Comparison of ENCODE assay signal across 21 cellular contexts in genomic region chr4:78190078-78190477, GRCh38.
A peak's percentile ranks its signal among the peaks of the same experiment; 100 is the strongest.
DNase-seq lines count a peak whose midpoint lies in the region; ATAC-seq, FAIRE-seq and TF ChIP-seq lines count a peak whose summit lies in the region.
"Had no signal": no experiment of that assay in that cellular context is flagged by ENCODE, and none has a peak within 500 bp of the region (broad histone marks: within the 10 kb centered on the region; RNA-seq: fewer than 3 reads in every experiment).

No MANE protein-coding gene starts in this region.

- TF ChIP-seq CTCF in HEK293 (tag by site-specific recombination; IDR thresholded peaks at IDR 0.05) (no peak), H1 (IDR thresholded peaks at IDR 0.05; ENCODE audit: control extremely low read depth in 1 of 3, insufficient read depth in 1 of 3, low read depth in 1 of 3, low read length in 3 of 3) (no peak)

- H3K18ac ChIP-seq in H1 (ENCODE audit: extremely low read depth, low read length), result no peak overlapping the region
- no peak overlapping the region for H3K18ac ChIP-seq in neuronal stem cell (ENCODE audit: low read length)

- TF ChIP-seq EP300 in H1 (IDR thresholded peaks at IDR 0.05; ENCODE audit: borderline replicate concordance in 1 of 2, low read depth in 2 of 2, low read length in 2 of 2), result no peak

- no peak overlapping the region for H2BK20ac ChIP-seq in H1 (ENCODE audit: low read length)

- no peak overlapping the region for H3K4me3 Mint-ChIP-seq in activated naive CD8-positive, alpha-beta T cell treated with anti-CD3 and anti-CD28 coated beads, Interleukin-2, amount 50 U/mL, for 24 hours
- H3K4me3 Mint-ChIP-seq: B cell; CD8-positive, alpha-beta T cell had no signal

- H2BK120ac ChIP-seq in H1 (replicated peaks; ENCODE audit: low read depth, low read length) (no peak overlapping the region), neuronal stem cell (ENCODE audit: low read depth, low read length) (no peak overlapping the region)

- no peak overlapping the region for H4K5ac ChIP-seq in H1 (ENCODE audit: insufficient read length, low read depth, low read length)

- no peak overlapping the region for H2BK15ac ChIP-seq in H1 (ENCODE audit: low read length)
- H2BK15ac ChIP-seq in neuronal stem cell (ENCODE audit: low read length), result no peak overlapping the region

- H4K91ac ChIP-seq in H1 (replicated peaks; ENCODE audit: insufficient read length, low read length) (no peak overlapping the region), neuronal stem cell (ENCODE audit: low read depth, low read length, poor library complexity) (no peak overlapping the region)

- no peak for DNase-seq in H1 (ENCODE audit: low read depth in 1 of 2, low spot score in 2 of 2)
- DNase-seq in left kidney (ENCODE audit: low read depth, low spot score), result peak; percentile 83
- no peak for DNase-seq in neuronal stem cell (ENCODE audit: low spot score)
- no peak for DNase-seq in H54 (ENCODE audit: insufficient read length, low spot score)
- no peak for DNase-seq in activated CD4-positive, alpha-beta T cell treated with anti-CD3 and anti-CD28 coated beads, Interleukin-2, amount 50 U/mL, for 4 hours
- DNase-seq in activated naive CD8-positive, alpha-beta T cell treated with anti-CD3 and anti-CD28 coated beads, Interleukin-2, amount 50 U/mL, for 24 hours, result no peak
- DNase-seq: Calu3; CD8-positive, alpha-beta T cell; DMS53; DND-41; EL; IMR-90; Karpas-422; KBM-7 had no signal

- no peak overlapping the region for H3K9ac ChIP-seq in H1 (replicated peaks in 1 of 4; ENCODE audit: extremely low read depth in 1 of 4, low read depth in 3 of 4, low read length in 3 of 4)
- H3K9ac ChIP-seq in neuronal stem cell (ENCODE audit: low read depth, low read length, poor library complexity), result no peak overlapping the region
- H3K9ac ChIP-seq: BLaER1 treated with 17β-estradiol and CSF1 and Interleukin-3, amounts not matched to agents 10 nM and 100 nM had no signal

- no peak overlapping the region for H4K8ac ChIP-seq in H1 (ENCODE audit: extremely low read depth, insufficient read depth, low read length)
- no peak overlapping the region for H4K8ac ChIP-seq in neuronal stem cell (ENCODE audit: low read depth, low read length)

- peaks cover 0 to 1% of the 10 kb centered on the region in 2 experiments for H4K20me1 ChIP-seq in H1 (replicated peaks in 1 of 2; ENCODE audit: control insufficient read depth in 1 of 2, insufficient read depth in 2 of 2, low read length in 2 of 2)
- H4K20me1 ChIP-seq: BLaER1 treated with 17β-estradiol and CSF1 and Interleukin-3, amounts not matched to agents 10 nM and 100 nM had no signal

- TF ChIP-seq POLR2A in H1 (IDR thresholded peaks at IDR 0.05; ENCODE audit: control extremely low read depth in 1 of 2, low read depth in 2 of 2, low read length in 2 of 2) (no peak), H54 (IDR thresholded peaks at IDR 0.05; ENCODE audit: low read depth, low read length) (no peak)

- no peak for TF ChIP-seq RAD21 in H1 (IDR thresholded peaks at IDR 0.05 in 1 of 2, conservative IDR thresholded peaks at IDR 0.05 in 1 of 2; ENCODE audit: low read depth in 2 of 2, low read length in 2 of 2)

- H3K14ac ChIP-seq in H1 (ENCODE audit: insufficient read length) (no peak overlapping the region), neuronal stem cell (ENCODE audit: low read length) (no peak overlapping the region)

- 79% methylated on average over 1 of the region's 1 CpG; no CpG with 5 or more reads in 1 of the 2 experiments for WGBS in H1 (ENCODE audit: extremely low coverage in 1 of 2, insufficient coverage in 1 of 2, insufficient read length in 1 of 2, insufficient replicate concordance in 2 of 2, low coverage in 1 of 2, low lambda C conversion rate in 2 of 2, missing lambda C conversion rate in 1 of 2), 2 experiments
- no CpG with 5 or more reads among the region's 1 CpG for WGBS in neuronal stem cell (ENCODE audit: extremely low coverage in 2 of 2, insufficient read length in 2 of 2, insufficient replicate concordance in 1 of 2), 2 donors

- no peak for ATAC-seq in HG03432 (IDR thresholded peaks at IDR 0.05; ENCODE audit: unreplicated experiment)
- ATAC-seq in activated naive CD8-positive, alpha-beta T cell treated with anti-CD3 and anti-CD28 coated beads, Interleukin-2, amount 50 U/mL, for 24 hours, result no peak
- ATAC-seq: CD8-positive, alpha-beta T cell had no signal

- no peaks in the 10 kb centered on the region for H3K27me3 Mint-ChIP-seq in activated naive CD8-positive, alpha-beta T cell treated with anti-CD3 and anti-CD28 coated beads, Interleukin-2, amount 50 U/mL, for 24 hours
- H3K27me3 Mint-ChIP-seq: B cell had no signal

- H3K9me3 ChIP-seq in HEK293 (ENCODE audit: control insufficient read depth, insufficient read depth, low read depth, low read length), result no peaks in the 10 kb centered on the region
- H3K9me3 ChIP-seq in H1 (ENCODE audit: insufficient read depth in 2 of 2, low read depth in 1 of 2, low read length in 1 of 2), result peaks cover 0 to 4% of the 10 kb centered on the region in 2 experiments; a peak in 2 of 4 replicates
- H3K9me3 ChIP-seq in neuronal stem cell (replicated peaks in 1 of 2; ENCODE audit: control insufficient read depth in 2 of 2, insufficient read depth in 1 of 2, low read depth in 1 of 2, low read length in 2 of 2), result no peaks in the 10 kb centered on the region

- H3K79me1 ChIP-seq in H1 (ENCODE audit: low read depth, low read length) (no peaks in the 10 kb centered on the region; the same call in 1 of the 2 replicates), neuronal stem cell (ENCODE audit: low read depth, low read length) (no peaks in the 10 kb centered on the region)

- H3K56ac ChIP-seq in H1 (replicated peaks; ENCODE audit: insufficient read length, low read depth, low read length), result no peak overlapping the region

- POLR2A ChIA-PET in HEK293 (lab: Yijun Ruan, JAX) (no interaction called here), H1 (lab: Charles Lee; ENCODE audit: partially characterized antibody) (no interaction called here)

- H2BK12ac ChIP-seq in H1 (ENCODE audit: low read depth, low read length) (no peak overlapping the region), neuronal stem cell (ENCODE audit: low read length) (no peak overlapping the region)

- no peak overlapping the region for H3K27ac ChIP-seq in HEK293 (ENCODE audit: extremely low read depth, low read depth, low read length)
- no peak overlapping the region for H3K27ac ChIP-seq in H1 (ENCODE audit: low read depth, low read length)
- no peak overlapping the region for H3K27ac ChIP-seq in neuronal stem cell (replicated peaks; ENCODE audit: low read length)
- H3K27ac ChIP-seq: BLaER1 treated with 17β-estradiol and CSF1 and Interleukin-3, amounts not matched to agents 10 nM and 100 nM had no signal

- H2AFZ ChIP-seq in H1 (ENCODE audit: low read length) (no peak overlapping the region), neuronal stem cell (ENCODE audit: low read length) (peak overlapping the region; percentile 5)

- H3K36me3 ChIP-seq in HEK293 (ENCODE audit: control insufficient read depth in 2 of 2, insufficient read depth in 1 of 2, low read length in 2 of 2), result no peaks in the 10 kb centered on the region
- H3K36me3 ChIP-seq in H1 (ENCODE audit: control insufficient read depth in 2 of 4, insufficient read depth in 4 of 4, low read length in 3 of 4), result peaks cover 0 to 4% (median 1%) of the 10 kb centered on the region in 4 experiments; a peak in 2 of 8 replicates
- H3K36me3 ChIP-seq in neuronal stem cell (replicated peaks in 1 of 2; ENCODE audit: control insufficient read depth in 2 of 2, insufficient read depth in 2 of 2, low read length in 2 of 2), result no peaks in the 10 kb centered on the region
- H3K36me3 ChIP-seq: BLaER1 treated with 17β-estradiol and CSF1 and Interleukin-3, amounts not matched to agents 10 nM and 100 nM had no signal

- H3K4me1 Mint-ChIP-seq in activated naive CD8-positive, alpha-beta T cell treated with anti-CD3 and anti-CD28 coated beads, Interleukin-2, amount 50 U/mL, for 24 hours, result no peaks in the 10 kb centered on the region
- H3K4me1 Mint-ChIP-seq: B cell had no signal

- no peaks in the 10 kb centered on the region for H3K36me3 Mint-ChIP-seq in activated naive CD8-positive, alpha-beta T cell treated with anti-CD3 and anti-CD28 coated beads, Interleukin-2, amount 50 U/mL, for 24 hours (ENCODE audit: low read depth)
- H3K36me3 Mint-ChIP-seq: CD8-positive, alpha-beta T cell had no signal

- H3K4me2 ChIP-seq in H1 (ENCODE audit: insufficient read depth in 1 of 2, low read depth in 2 of 2, low read length in 2 of 2) (no peak overlapping the region), neuronal stem cell (ENCODE audit: insufficient read depth, low read length, poor library complexity, severe bottlenecking) (no peak overlapping the region)
- H3K4me2 ChIP-seq: BLaER1 treated with 17β-estradiol and CSF1 and Interleukin-3, amounts not matched to agents 10 nM and 100 nM had no signal

- H3K9me3 Mint-ChIP-seq in activated naive CD8-positive, alpha-beta T cell treated with anti-CD3 and anti-CD28 coated beads, Interleukin-2, amount 50 U/mL, for 24 hours, result no peaks in the 10 kb centered on the region

- FAIRE-seq in H1 (lab: Jason Lieb, UNC) (peak; percentile 48), H54 (lab: Jason Lieb, UNC) (no peak)
- FAIRE-seq: GM12891, GM18507, HTR-8/SVneo had no signal

- H3K27me3 ChIP-seq in H1 (replicated peaks in 1 of 4; ENCODE audit: control insufficient read depth in 3 of 4, extremely low read depth in 1 of 4, insufficient read depth in 3 of 4, low read length in 3 of 4) (no peaks in the 10 kb centered on the region), neuronal stem cell (ENCODE audit: control insufficient read depth in 3 of 3, insufficient read depth in 3 of 3, low read depth in 1 of 3, low read length in 3 of 3) (no peaks in the 10 kb centered on the region)
- H3K27me3 ChIP-seq: BLaER1 treated with 17β-estradiol and CSF1 and Interleukin-3, amounts not matched to agents 10 nM and 100 nM had no signal

- CTCF ChIA-PET in HEK293 (lab: Yijun Ruan, JAX), result no interaction called here
- CTCF ChIA-PET in H1 (lab: Charles Lee; ENCODE audit: partially characterized antibody), result interaction anchor here (0.6 kb wide), 1 partner anchor 446 kb away, joined by 4 read pairs; no protein-coding TSS in a partner anchor

- H3K4me1 ChIP-seq in HEK293 (ENCODE audit: control insufficient read depth, insufficient read depth, low read length) (no peaks in the 10 kb centered on the region), H1 (replicated peaks in 1 of 4; ENCODE audit: control insufficient read depth in 3 of 4, insufficient read depth in 4 of 4, low read length in 3 of 4) (no peaks in the 10 kb centered on the region; a peak in 1 of 7 replicates), neuronal stem cell (ENCODE audit: control insufficient read depth in 2 of 2, insufficient read depth in 1 of 2, low read depth in 1 of 2, low read length in 2 of 2) (peaks cover 0 to 3% of the 10 kb centered on the region in 2 donors)
- H3K4me1 ChIP-seq: BLaER1 treated with 17β-estradiol and CSF1 and Interleukin-3, amounts not matched to agents 10 nM and 100 nM had no signal

- no peaks in the 10 kb centered on the region; the same call in 1 of the 2 replicates for H3K23me2 ChIP-seq in H1 (ENCODE audit: low read depth, low read length)

- H3K4ac ChIP-seq in H1 (replicated peaks; ENCODE audit: insufficient read length, low read depth, low read length) (no peak overlapping the region), neuronal stem cell (ENCODE audit: low read length) (no peak overlapping the region)

- H3K23ac ChIP-seq in H1 (ENCODE audit: insufficient read length) (no peak overlapping the region), neuronal stem cell (ENCODE audit: low read depth, low read length, poor library complexity) (no peak overlapping the region)

- H3K4me3 ChIP-seq in HEK293 (ENCODE audit: low read depth, low read length), result no peak overlapping the region
- no peak overlapping the region for H3K4me3 ChIP-seq in H1 (ENCODE audit: extremely low read depth in 1 of 4, insufficient read depth in 2 of 4, low read depth in 3 of 4, low read length in 4 of 4)
- H3K4me3 ChIP-seq in neuronal stem cell (ENCODE audit: low read length in 2 of 2), result no peak overlapping the region
- H3K4me3 ChIP-seq: BLaER1 treated with 17β-estradiol and CSF1 and Interleukin-3, amounts not matched to agents 10 nM and 100 nM had no signal

- H2AK5ac ChIP-seq in H1 (ENCODE audit: low read depth, low read length) (no peak overlapping the region), neuronal stem cell (ENCODE audit: low read depth, low read length) (no peak overlapping the region)

- no peak overlapping the region for H3K27ac Mint-ChIP-seq in activated naive CD8-positive, alpha-beta T cell treated with anti-CD3 and anti-CD28 coated beads, Interleukin-2, amount 50 U/mL, for 24 hours
- H3K27ac Mint-ChIP-seq: B cell; CD8-positive, alpha-beta T cell had no signal

- peaks cover 0 to 82% of the 10 kb centered on the region in 2 experiments; a peak in 3 of 4 replicates for H3K79me2 ChIP-seq in H1 (ENCODE audit: control insufficient read depth in 1 of 2, insufficient read depth in 2 of 2, low read length in 2 of 2)

- H2BK5ac ChIP-seq in H1 (ENCODE audit: low read depth, low read length) (no peak overlapping the region), neuronal stem cell (ENCODE audit: low read length) (no peak overlapping the region)
